Comparison of ENCODE assay signal across 8 cellular contexts in the genomic region with DNA sequence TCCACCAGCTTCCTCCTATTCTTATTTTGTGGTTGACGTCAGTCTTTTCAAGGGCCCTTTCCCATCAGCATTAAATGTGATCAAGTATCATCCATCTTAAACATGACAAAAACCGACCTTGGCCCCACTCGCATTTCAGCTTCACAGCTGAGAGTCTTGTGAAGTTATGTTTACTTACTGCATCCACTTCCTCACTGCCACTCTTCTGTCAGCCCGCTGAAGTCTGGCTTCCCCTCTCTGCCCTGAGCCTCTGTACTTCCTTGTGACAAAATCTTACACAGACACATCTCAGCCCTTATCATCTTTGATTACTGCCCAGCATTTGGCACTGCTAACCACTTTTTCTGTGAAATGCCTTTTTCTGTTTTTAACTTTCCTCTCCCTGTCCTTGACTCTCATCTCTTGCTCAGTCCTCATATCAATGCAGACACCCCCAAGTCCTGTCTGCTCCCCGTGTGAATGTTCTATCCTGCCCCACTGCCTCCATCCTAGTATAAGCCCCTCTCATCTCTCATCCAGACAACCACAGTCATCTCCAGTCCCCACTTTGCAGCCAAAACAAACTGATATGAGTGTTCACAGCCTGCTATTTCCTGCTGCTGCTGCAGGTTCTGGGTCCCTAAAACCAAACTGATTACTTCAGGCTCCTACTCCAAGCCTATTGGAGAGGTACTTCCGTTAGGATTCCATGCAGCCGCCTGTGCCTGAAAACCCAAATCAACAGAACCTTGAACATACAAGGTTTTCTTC. TPM values are rescaled to one million over a fixed set of nuclear protein-coding genes. Genes with fewer than 3 reads are reported as not detected.
A peak's percentile ranks its signal among the peaks of the same experiment; 100 is the strongest.
DNase-seq lines count a peak whose midpoint lies in the region; ATAC-seq and TF ChIP-seq lines count a peak whose summit lies in the region.

No MANE protein-coding gene starts in this region.

- no TSS peak for BruUV-seq in OCI-LY7 (replicated peaks; lab: Mats Ljungman, UMichigan)

- no peaks in the 10 kb centered on the region for H3K27me3 Mint-ChIP-seq in osteocyte (ENCODE audit: unreplicated experiment)

- H3K27ac Mint-ChIP-seq in osteocyte (ENCODE audit: unreplicated experiment): peak overlapping the region; percentile 15

- H3K4me1 Mint-ChIP-seq in osteocyte (ENCODE audit: unreplicated experiment): peaks cover 11% of the 10 kb centered on the region

- H2AFZ ChIP-seq in OCI-LY7 (ENCODE audit: low read length): peak overlapping the region; percentile 47

- WGBS in suprapubic skin: 53% methylated on average over 7 of the region's 7 CpGs

- no peaks in the 10 kb centered on the region for H3K79me2 ChIP-seq in OCI-LY7 (ENCODE audit: insufficient read depth, low read depth, low read length)

- H3K4me2 ChIP-seq in OCI-LY7 (ENCODE audit: low read length): no peak overlapping the region

- no peaks in the 10 kb centered on the region for H3K4me1 ChIP-seq in OCI-LY7 (ENCODE audit: insufficient read depth, low read length, poor library complexity, severe bottlenecking)
- H3K4me1 ChIP-seq in suprapubic skin: peaks cover 7% of the 10 kb centered on the region

- intact Hi-C loops in OCI-LY7 (cut with micrococcal nuclease; ENCODE audit: unreplicated experiment): no loop called here

- H3K36me3 ChIP-seq in OCI-LY7 (ENCODE audit: insufficient read depth, low read length): no peaks in the 10 kb centered on the region
- H3K36me3 ChIP-seq in brain microvascular endothelial cell (replicated peaks): no peaks in the 10 kb centered on the region
- no peaks in the 10 kb centered on the region for H3K36me3 ChIP-seq in suprapubic skin

- peaks cover 5% of the 10 kb centered on the region for H3K36me3 Mint-ChIP-seq in osteocyte (ENCODE audit: unreplicated experiment)

- TF ChIP-seq CTCF in OCI-LY7 (conservative IDR thresholded peaks at IDR 0.05; ENCODE audit: low read length) (no peak), brain microvascular endothelial cell (IDR thresholded peaks at IDR 0.05; ENCODE audit: low read depth, low read length, missing control alignments) (no peak), osteocyte (IDR thresholded peaks at IDR 0.05) (no peak), suprapubic skin (IDR thresholded peaks at IDR 0.05) (no peak)

- CTCF ChIA-PET in OCI-LY7 (lab: Charles Lee; ENCODE audit: unreplicated experiment): no interaction called here

- H3K4me3 ChIP-seq in OCI-LY7 (ENCODE audit: low read depth, low read length, poor library complexity, severe bottlenecking) (no peak overlapping the region), brain microvascular endothelial cell (ENCODE audit: low read depth, low read length) (no peak overlapping the region), suprapubic skin (no peak overlapping the region)

- ATAC-seq in GM18498 (IDR thresholded peaks at IDR 0.05; ENCODE audit: unreplicated experiment) (no peak), esophagus mucosa (no peak), HG03378 (IDR thresholded peaks at IDR 0.05; ENCODE audit: unreplicated experiment) (no peak)

- H3K9me2 ChIP-seq in OCI-LY7 (ENCODE audit: insufficient read depth, low read length): no peaks in the 10 kb centered on the region

- no peak for TF ChIP-seq EP300 in suprapubic skin (IDR thresholded peaks at IDR 0.05)

- DNase-seq in GF-D8 (lab: John Stamatoyannopoulos, UW) (peak; percentile 14), OCI-LY7 (ENCODE audit: low spot score) (peak; percentile 11), brain microvascular endothelial cell (peak; percentile 52), osteocyte (ENCODE audit: extremely low spot score, unreplicated experiment) (no peak), suprapubic skin (ENCODE audit: low spot score in 2 of 2) (no peak)

- H3K4me3 Mint-ChIP-seq in osteocyte (ENCODE audit: unreplicated experiment): no peak overlapping the region

- H4K20me1 ChIP-seq in OCI-LY7 (ENCODE audit: insufficient read depth, low read length): no peaks in the 10 kb centered on the region

- TF ChIP-seq POLR2A in suprapubic skin (IDR thresholded peaks at IDR 0.05): no peak

- H3K27me3 ChIP-seq in brain microvascular endothelial cell (replicated peaks): no peaks in the 10 kb centered on the region
- H3K27me3 ChIP-seq in suprapubic skin: no peaks in the 10 kb centered on the region

- in situ Hi-C loops in brain microvascular endothelial cell (cut with HindIII; ENCODE audit: low pct_ligation_motif_present, low sequenced_read_pairs): loop anchor here (25.0 kb wide), 1 partner anchor 662 kb away; the partner anchor contains the start of gene MRPL33

- no peaks in the 10 kb centered on the region for H3K9me3 Mint-ChIP-seq in osteocyte (ENCODE audit: unreplicated experiment)

- H3K27ac ChIP-seq in OCI-LY7 (ENCODE audit: low read depth, low read length, poor library complexity, severe bottlenecking) (no peak overlapping the region), brain microvascular endothelial cell (peak overlapping the region; percentile 12), suprapubic skin (no peak overlapping the region)

- H3K9me3 ChIP-seq in OCI-LY7 (ENCODE audit: low read length) (no peaks in the 10 kb centered on the region), suprapubic skin (no peaks in the 10 kb centered on the region)

- POLR2A ChIA-PET in OCI-LY7 (lab: Charles Lee): interaction anchor here (0.6 kb wide), 1 partner anchor 472 kb away, joined by 4 read pairs; no protein-coding TSS in a partner anchor

RNA-seq across cellular contexts. Expression of gene FOSL2, which starts 31.4 kb away (rescaled TPM):
- 0.03 and 0.35 TPM in 2 replicates for total RNA-seq in OCI-LY7 (2014; rRNA removed; shearing (Covaris generic))
- total RNA-seq in OCI-LY7 (2022) (0.39 and 1.0 TPM in 2 replicates), osteocyte (82.6 and 83.2 TPM in 2 replicates), esophagus mucosa (166 TPM), suprapubic skin (100 to 1,000 TPM; 298 to 370 (median 337) TPM)

Comparison
In these comparisons a context has a peak if more than half of its experiments do, and no peak if none do; other contexts are left out.
1. DNase-seq: peak in GF-D8 (single experiment), OCI-LY7 (single experiment) and brain microvascular endothelial cell (single experiment); none in osteocyte (single experiment) and suprapubic skin (0 of 2).
2. RNA of gene FOSL2, which starts 31.4 kb away (total RNA-seq): 298 to 370 TPM in suprapubic skin, 166 TPM in esophagus mucosa (single experiment) and 82.6 to 83.2 TPM in osteocyte; 0.03 to 1.0 TPM in OCI-LY7; every median in the first group is over 10 times any median in the second.